13 cellular contexts compared by ENCODE assay signal in genomic region chr15:75776075-75776443, GRCh38.
DNase-seq lines count a peak whose midpoint lies in the region; ATAC-seq and TF ChIP-seq lines count a peak whose summit lies in the region.
"Had no signal": no experiment of that assay in that cellular context is flagged by ENCODE, and none has a peak within 500 bp of the region (broad histone marks: within the 10 kb centered on the region; RNA-seq: fewer than 3 reads in every experiment).

No MANE protein-coding gene starts in this region.

- no peak overlapping the region for H3K27ac ChIP-seq in PC-9
- peak overlapping the region; percentile 83 for H3K27ac ChIP-seq in smooth muscle cell (ENCODE audit: low read depth)
- no peak overlapping the region for H3K27ac ChIP-seq in CD8-positive, alpha-beta T cell (ENCODE audit: low read depth, low read length)
- H3K27ac ChIP-seq: body of pancreas had no signal

- no peak overlapping the region for H3K27ac Mint-ChIP-seq in activated CD4-positive, alpha-beta T cell treated with anti-CD3 and anti-CD28 coated beads for 36 hours
- no peak overlapping the region for H3K27ac Mint-ChIP-seq in CD8-positive, alpha-beta T cell

- H2AFZ ChIP-seq in PC-9: no peak overlapping the region
- no peak overlapping the region for H2AFZ ChIP-seq in smooth muscle cell (ENCODE audit: low read depth)

- peaks cover 16% of the 10 kb centered on the region for H3K4me1 ChIP-seq in PC-9 (replicated peaks; ENCODE audit: insufficient read depth)
- H3K4me1 ChIP-seq in smooth muscle cell (ENCODE audit: low read depth): peaks cover 11% of the 10 kb centered on the region
- H3K4me1 ChIP-seq in CD8-positive, alpha-beta T cell (ENCODE audit: insufficient read depth, low read length): no peaks in the 10 kb centered on the region
- H3K4me1 ChIP-seq: body of pancreas had no signal

- H3K9me3 Mint-ChIP-seq in activated CD4-positive, alpha-beta T cell treated with anti-CD3 and anti-CD28 coated beads for 36 hours (ENCODE audit: low read depth): no peaks in the 10 kb centered on the region
- no peaks in the 10 kb centered on the region for H3K9me3 Mint-ChIP-seq in CD8-positive, alpha-beta T cell
- H3K9me3 Mint-ChIP-seq: stimulated activated naive CD8-positive, alpha-beta T cell treated with anti-CD3 and anti-CD28 coated beads, Interleukin-15, amount 100 ng/mL, for 72 hours had no signal

- H3K36me3 ChIP-seq in PC-9 (ENCODE audit: low read depth) (no peaks in the 10 kb centered on the region), smooth muscle cell (ENCODE audit: low read depth) (no peaks in the 10 kb centered on the region)
- no peaks in the 10 kb centered on the region for H3K36me3 ChIP-seq in CD8-positive, alpha-beta T cell (ENCODE audit: insufficient read depth, low read length)

- H4K20me1 ChIP-seq in PC-9 (ENCODE audit: insufficient read depth): no peaks in the 10 kb centered on the region
- no peaks in the 10 kb centered on the region for H4K20me1 ChIP-seq in smooth muscle cell (ENCODE audit: low read depth)

- ATAC-seq in activated CD4-positive, alpha-beta T cell treated with anti-CD3 and anti-CD28 coated beads for 36 hours: no peak
- no peak for ATAC-seq in GM21529 (IDR thresholded peaks at IDR 0.05; ENCODE audit: unreplicated experiment)
- no peak for ATAC-seq in CD8-positive, alpha-beta T cell
- ATAC-seq in HG03135 (IDR thresholded peaks at IDR 0.05; ENCODE audit: unreplicated experiment): no peak
- ATAC-seq: body of pancreas; stimulated activated naive CD8-positive, alpha-beta T cell treated with anti-CD3 and anti-CD28 coated beads, Interleukin-15, amount 100 ng/mL, for 72 hours had no signal

- H3F3A ChIP-seq in PC-9 (ENCODE audit: insufficient read depth, low read depth) (no peaks in the 10 kb centered on the region), smooth muscle cell (ENCODE audit: low read depth) (no peaks in the 10 kb centered on the region)

- peak overlapping the region; percentile 48 for H3K9ac ChIP-seq in smooth muscle cell (ENCODE audit: low read depth)

- H3K4me3 Mint-ChIP-seq in activated CD4-positive, alpha-beta T cell treated with anti-CD3 and anti-CD28 coated beads for 36 hours: no peak overlapping the region
- no peak overlapping the region for H3K4me3 Mint-ChIP-seq in CD8-positive, alpha-beta T cell
- H3K4me3 Mint-ChIP-seq: stimulated activated naive CD8-positive, alpha-beta T cell treated with anti-CD3 and anti-CD28 coated beads, Interleukin-15, amount 100 ng/mL, for 72 hours had no signal

- intact Hi-C loops in activated CD4-positive, alpha-beta T cell treated with anti-CD3 and anti-CD28 coated beads for 36 hours (cut with DNase I, micrococcal nuclease): no loop called here
- intact Hi-C loops in PC-9 (cut with micrococcal nuclease; ENCODE audit: unreplicated experiment): no loop called here
- intact Hi-C loops in CD8-positive, alpha-beta T cell (cut with DNase I, micrococcal nuclease): no loop called here

- H3K36me3 Mint-ChIP-seq in activated CD4-positive, alpha-beta T cell treated with anti-CD3 and anti-CD28 coated beads for 36 hours (ENCODE audit: low read depth): no peaks in the 10 kb centered on the region
- no peaks in the 10 kb centered on the region for H3K36me3 Mint-ChIP-seq in CD8-positive, alpha-beta T cell

- H3K9me3 ChIP-seq in PC-9 (ENCODE audit: insufficient read depth, low read depth) (no peaks in the 10 kb centered on the region), smooth muscle cell (replicated peaks; ENCODE audit: low read depth) (no peaks in the 10 kb centered on the region)
- H3K9me3 ChIP-seq in CD8-positive, alpha-beta T cell (ENCODE audit: low read length): no peaks in the 10 kb centered on the region
- H3K9me3 ChIP-seq: body of pancreas had no signal

- no TSS peak for BruUV-seq in PC-9 (replicated peaks; lab: Mats Ljungman, UMichigan)

- 17% methylated on average over 2 of the region's 2 CpGs for WGBS in smooth muscle cell (ENCODE audit: low lambda C conversion rate)

- no peak for TF ChIP-seq CTCF in PC-9 (conservative IDR thresholded peaks at IDR 0.05)
- no peak for TF ChIP-seq CTCF in smooth muscle cell (IDR thresholded peaks at IDR 0.05; ENCODE audit: borderline replicate concordance, insufficient read depth, poor library complexity, severe bottlenecking)
- no peak for TF ChIP-seq CTCF in CD8-positive, alpha-beta T cell (IDR thresholded peaks at IDR 0.05)

- H3K27me3 ChIP-seq in PC-9 (ENCODE audit: insufficient read depth, low read depth) (0 out of 2 replicates have a peak, but pooled peaks cover 3% of the 10 kb centered on the region), smooth muscle cell (ENCODE audit: low read depth) (no peaks in the 10 kb centered on the region)
- H3K27me3 ChIP-seq in CD8-positive, alpha-beta T cell (ENCODE audit: insufficient read depth, low read length): no peaks in the 10 kb centered on the region
- H3K27me3 ChIP-seq: body of pancreas had no signal

- H3K79me2 ChIP-seq in PC-9 (ENCODE audit: low read depth) (no peaks in the 10 kb centered on the region), smooth muscle cell (ENCODE audit: low read depth) (no peaks in the 10 kb centered on the region)

- peaks cover 2% of the 10 kb centered on the region for H3K27me3 Mint-ChIP-seq in activated CD4-positive, alpha-beta T cell treated with anti-CD3 and anti-CD28 coated beads for 36 hours
- peaks cover 4% of the 10 kb centered on the region for H3K27me3 Mint-ChIP-seq in CD8-positive, alpha-beta T cell (ENCODE audit: low read depth)

- POLR2A ChIA-PET in activated CD4-positive, alpha-beta T cell treated with anti-CD3 and anti-CD28 coated beads for 36 hours (lab: Charles Lee): no interaction called here
- POLR2A ChIA-PET in PC-9 (lab: Charles Lee; ENCODE audit: unreplicated experiment): no interaction called here
- POLR2A ChIA-PET in CD8-positive, alpha-beta T cell (lab: Charles Lee): no interaction called here

- CTCF ChIA-PET in activated CD4-positive, alpha-beta T cell treated with anti-CD3 and anti-CD28 coated beads for 36 hours (lab: Charles Lee): no interaction called here
- CTCF ChIA-PET in PC-9 (lab: Charles Lee): no interaction called here
- CTCF ChIA-PET in CD8-positive, alpha-beta T cell (lab: Charles Lee): no interaction called here

- peaks cover 11% of the 10 kb centered on the region for H3K4me1 Mint-ChIP-seq in activated CD4-positive, alpha-beta T cell treated with anti-CD3 and anti-CD28 coated beads for 36 hours
- H3K4me1 Mint-ChIP-seq in CD8-positive, alpha-beta T cell (ENCODE audit: low read depth): no peaks in the 10 kb centered on the region

- peak; percentile 22 for DNase-seq in activated CD4-positive, alpha-beta T cell treated with anti-CD3 and anti-CD28 coated beads for 36 hours
- no peak for DNase-seq in activated CD4-positive, alpha-beta T cell treated with anti-CD3 and anti-CD28 coated beads for 48 hours
- DNase-seq in PC-9: no peak
- DNase-seq in fibroblast of peridontal ligament (ENCODE audit: extremely low read depth): peak; percentile 58
- no peak for DNase-seq in smooth muscle cell (lab: John Stamatoyannopoulos, UW; ENCODE audit: unreplicated experiment)
- DNase-seq in CD8-positive, alpha-beta T cell: no peak
- DNase-seq: body of pancreas; erythroblast; NCI-H2029; stimulated activated naive CD8-positive, alpha-beta T cell treated with anti-CD3 and anti-CD28 coated beads, Interleukin-15, amount 100 ng/mL, for 72 hours; T-helper 2 cell had no signal

- H3K9me2 ChIP-seq in PC-9 (ENCODE audit: insufficient read depth): no peaks in the 10 kb centered on the region

- H3K4me2 ChIP-seq in PC-9 (peak overlapping the region; percentile 24; the same call in 1 of the 2 replicates), smooth muscle cell (peak overlapping the region; percentile 36)

- no peak overlapping the region for H3K4me3 ChIP-seq in PC-9
- H3K4me3 ChIP-seq in smooth muscle cell: no peak overlapping the region
- H3K4me3 ChIP-seq in CD8-positive, alpha-beta T cell (ENCODE audit: low read depth, low read length): no peak overlapping the region
- H3K4me3 ChIP-seq: body of pancreas had no signal

Comparison
In these comparisons a context has a peak if more than half of its experiments do, and no peak if none do; other contexts are left out.
1. DNase-seq: peak in activated CD4-positive, alpha-beta T cell treated with anti-CD3 and anti-CD28 coated beads for 36 hours (single experiment) and fibroblast of peridontal ligament (single experiment); none in activated CD4-positive, alpha-beta T cell treated with anti-CD3 and anti-CD28 coated beads for 48 hours (single experiment), PC-9 (0 of 2), smooth muscle cell (single experiment) and CD8-positive, alpha-beta T cell (0 of 7).